Comparison of ENCODE assay signal across 1 cellular context in genomic region chr6:31834367-31834703, GRCh38.
TF ChIP-seq lines count a peak whose summit lies in the region.

No MANE protein-coding gene starts in this region.

TF ChIP-seq in H1, 55 proteins besides CTCF, POLR2A, EP300 and RAD21:
- TF ChIP-seq RBBP5 (IDR thresholded peaks at IDR 0.05; ENCODE audit: borderline replicate concordance, low read depth, low read length) (peak; percentile 65; the same call in 1 of the 2 replicates), JUN (IDR thresholded peaks at IDR 0.05; ENCODE audit: low read depth, low read length) (peak; percentile 46; the same call in 1 of the 2 replicates), HDAC2 (IDR thresholded peaks at IDR 0.05; ENCODE audit: borderline replicate concordance in 1 of 2, low read depth in 2 of 2, low read length in 2 of 2) (peak in 1 of 2 experiments; percentile 73; a peak in 1 of 4 replicates), ASH2L (IDR thresholded peaks at IDR 0.05; ENCODE audit: low read length) (peak; percentile 58), E2F6 (IDR thresholded peaks at IDR 0.05) (peak; percentile 80), NANOG (IDR thresholded peaks at IDR 0.05; ENCODE audit: insufficient read depth, low read depth, low read length, poor library complexity, severe bottlenecking) (peak; percentile 69), TCF12 (IDR thresholded peaks at IDR 0.05; ENCODE audit: low read depth, low read length) (no peak), MAX (IDR thresholded peaks at IDR 0.05) (0 out of 2 replicates have a peak, but pooled peaks have one; percentile 25), SUZ12 (IDR thresholded peaks at IDR 0.05; ENCODE audit: low read length) (no peak), NRF1 (IDR thresholded peaks at IDR 0.05; ENCODE audit: low read depth, low read length) (peak; percentile 41; the same call in 1 of the 2 replicates), KDM1A (IDR thresholded peaks at IDR 0.05; ENCODE audit: borderline replicate concordance, low read length) (peak; percentile 77; the same call in 1 of the 2 replicates), SIN3A (conservative IDR thresholded peaks at IDR 0.05 in 1 of 2, IDR thresholded peaks at IDR 0.05 in 1 of 2; ENCODE audit: low read depth in 1 of 2, low read length in 2 of 2) (peak in 1 of 2 experiments; percentile 78; a peak in 2 of 4 replicates), SIRT6 (IDR thresholded peaks at IDR 0.05; ENCODE audit: low read length) (no peak)
